ENCODE assay signal across 8 cellular contexts in genomic region chr6:149717255-149717587, GRCh38.
DNase-seq lines count a peak whose midpoint lies in the region; ATAC-seq, FAIRE-seq and TF ChIP-seq lines count a peak whose summit lies in the region.

No MANE protein-coding gene starts in this region.

- no peak for ATAC-seq in HG03521 (IDR thresholded peaks at IDR 0.05; ENCODE audit: unreplicated experiment)

- H3K27me3 Mint-ChIP-seq in activated T-cell treated with anti-CD3 and anti-CD28 coated beads, Interleukin-2, amount 50 U/mL, for 24 hours = no peaks in the 10 kb centered on the region
- no peaks in the 10 kb centered on the region for H3K27me3 Mint-ChIP-seq in activated naive CD8-positive, alpha-beta T cell

- H3K27ac ChIP-seq in layer of hippocampus (ENCODE audit: low read depth, low read length) (peak overlapping the region; percentile 98), tibial artery (peak overlapping the region; percentile 97 to 99)

- H3K27me3 ChIP-seq in layer of hippocampus (ENCODE audit: control insufficient read depth, insufficient read depth, low read length) (no peaks in the 10 kb centered on the region), tibial artery (no peaks in the 10 kb centered on the region)

- peak overlapping the region; percentile 98 for H3K27ac Mint-ChIP-seq in activated T-cell treated with anti-CD3 and anti-CD28 coated beads, Interleukin-2, amount 50 U/mL, for 24 hours
- H3K27ac Mint-ChIP-seq in activated naive CD8-positive, alpha-beta T cell = peak overlapping the region; percentile 94

- H3K4me3 ChIP-seq in tibial artery = peak overlapping the region; percentile 87

- no peak for FAIRE-seq in H54 (lab: Jason Lieb, UNC)

- no peaks in the 10 kb centered on the region for H3K9me3 Mint-ChIP-seq in activated T-cell treated with anti-CD3 and anti-CD28 coated beads, Interleukin-2, amount 50 U/mL, for 24 hours
- H3K9me3 Mint-ChIP-seq in activated naive CD8-positive, alpha-beta T cell (ENCODE audit: low read depth) = no peaks in the 10 kb centered on the region

- H3K36me3 ChIP-seq in tibial artery = peaks cover 0 to 4% (median 0%) of the 10 kb centered on the region in 3 donors

- intact Hi-C loops in tibial artery (cut with DNase I; ENCODE audit: low total_unique reads) = loop anchor here (10.0 kb wide), 1 partner anchor 208 kb away; the partner anchor contains the start of gene RAET1G

- TF ChIP-seq CTCF in tibial artery (IDR thresholded peaks at IDR 0.05) = no peak

- peaks cover 0 to 29% (median 16%) of the 10 kb centered on the region in 4 donors for H3K4me1 ChIP-seq in tibial artery

- H3K4me3 Mint-ChIP-seq in activated T-cell treated with anti-CD3 and anti-CD28 coated beads, Interleukin-2, amount 50 U/mL, for 24 hours = peak overlapping the region; percentile 90
- peak overlapping the region; percentile 97 for H3K4me3 Mint-ChIP-seq in activated naive CD8-positive, alpha-beta T cell

- peaks cover 53% of the 10 kb centered on the region for H3K36me3 Mint-ChIP-seq in activated T-cell treated with anti-CD3 and anti-CD28 coated beads, Interleukin-2, amount 50 U/mL, for 24 hours (ENCODE audit: low read depth)
- peaks cover 2% of the 10 kb centered on the region for H3K36me3 Mint-ChIP-seq in activated naive CD8-positive, alpha-beta T cell

- no peaks in the 10 kb centered on the region for H3K9me3 ChIP-seq in tibial artery

- no peak for TF ChIP-seq POLR2A in H54 (IDR thresholded peaks at IDR 0.05; ENCODE audit: low read depth, low read length)

- DNase-seq in activated T-cell treated with anti-CD3 and anti-CD28 coated beads, Interleukin-2, amount 50 U/mL, for 24 hours = no peak
- no peak for DNase-seq in activated T-cell treated with anti-CD3 and anti-CD28 coated beads, Interleukin-2, amount 50 U/mL, for 1 hour
- DNase-seq in tibial artery = no peak
- no peak for DNase-seq in H54 (ENCODE audit: insufficient read length, low spot score)
- no peak for DNase-seq in C1 segment of cervical spinal cord (lab: John Stamatoyannopoulos, UW)

- peaks cover 39% of the 10 kb centered on the region for H3K4me1 Mint-ChIP-seq in activated T-cell treated with anti-CD3 and anti-CD28 coated beads, Interleukin-2, amount 50 U/mL, for 24 hours (ENCODE audit: low read depth)
- peaks cover 39% of the 10 kb centered on the region for H3K4me1 Mint-ChIP-seq in activated naive CD8-positive, alpha-beta T cell (ENCODE audit: low read depth)
